In the genomic region with DNA sequence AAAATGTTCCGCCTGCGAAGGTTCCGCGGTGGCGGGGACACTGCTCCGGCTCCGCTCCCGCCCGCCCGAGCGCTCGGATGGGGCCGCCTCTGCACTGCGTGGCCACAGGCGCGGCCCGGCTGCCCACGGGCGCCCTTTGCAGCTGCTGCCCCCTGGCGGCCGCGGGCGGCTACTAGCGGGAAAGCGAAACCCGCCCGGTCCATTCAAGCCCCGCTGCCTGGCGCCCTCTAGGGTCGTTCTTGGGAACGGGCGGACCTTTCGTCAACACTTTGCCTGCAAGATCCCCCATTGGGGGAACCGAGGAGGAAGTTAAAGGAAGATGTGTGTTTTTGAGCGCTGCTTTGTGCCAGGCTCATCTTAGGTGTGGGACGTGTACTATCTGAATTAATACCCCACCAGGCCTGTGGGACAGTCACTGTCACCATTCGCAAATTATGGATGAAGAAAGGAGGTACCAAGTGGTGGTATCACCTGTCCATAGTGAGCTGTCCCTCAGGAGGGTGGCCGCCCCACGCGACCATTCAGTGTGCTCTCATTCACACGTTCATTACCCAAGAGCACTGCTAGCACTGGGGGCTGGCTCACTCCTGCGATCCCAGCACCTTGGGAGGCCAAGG, we compare ENCODE assay signal across 8 cellular contexts.
DNase-seq lines count a peak whose midpoint lies in the region; ATAC-seq and TF ChIP-seq lines count a peak whose summit lies in the region.

No MANE protein-coding gene starts in this region.

- DNase-seq in NCI-H510A (lab: John Stamatoyannopoulos, UW) (peak; percentile 72), cardiac fibroblast (ENCODE audit: low read depth in 2 of 2) (peak; percentile 85 to 86), kidney tubule cell (ENCODE audit: low spot score) (peak; percentile 76)
- peak; percentile 90 for DNase-seq in activated CD4-positive, alpha-beta T cell treated with anti-CD3 and anti-CD28 coated beads for 1 hour
- peak; percentile 94 for DNase-seq in stimulated activated CD4-positive, alpha-beta T cell treated with anti-CD3 and anti-CD28 coated beads, Interleukin-4, amount 100 ng/mL, for 1 hour

- ATAC-seq in GM18520 (IDR thresholded peaks at IDR 0.05; ENCODE audit: unreplicated experiment) (peak; percentile 64), HG03354 (IDR thresholded peaks at IDR 0.05; ENCODE audit: poor library complexity, severe bottlenecking, unreplicated experiment) (peak; percentile 76)

- peak; percentile 100 for TF ChIP-seq CTCF in 22Rv1 (IDR thresholded peaks at IDR 0.05)
- TF ChIP-seq CTCF in cardiac fibroblast (IDR thresholded peaks at IDR 0.05; ENCODE audit: low read depth, low read length), result peak; percentile 94

- H3K4me3 ChIP-seq in cardiac fibroblast (replicated peaks in 1 of 2; ENCODE audit: low read depth in 2 of 2, low read length in 2 of 2), result no peak overlapping the region

- H3K27ac ChIP-seq in 22Rv1, result no peak overlapping the region
